19 cellular contexts compared by ENCODE assay signal in genomic region chr10:12351889-12352288, GRCh38. TPM values are rescaled to one million over a fixed set of nuclear protein-coding genes. Genes with fewer than 3 reads are reported as not detected.
DNase-seq lines count a peak whose midpoint lies in the region; ATAC-seq and TF ChIP-seq lines count a peak whose summit lies in the region.
"Had no signal": no experiment of that assay in that cellular context is flagged by ENCODE, and none has a peak within 500 bp of the region (broad histone marks: within the 10 kb centered on the region; RNA-seq: fewer than 3 reads in every experiment).

No MANE protein-coding gene starts in this region.

- H2AFZ ChIP-seq in OCI-LY7 (ENCODE audit: low read length): no peak overlapping the region
- no peak overlapping the region for H2AFZ ChIP-seq in neuronal stem cell (ENCODE audit: low read length)

- H3K18ac ChIP-seq in neuronal stem cell (ENCODE audit: low read length): no peak overlapping the region

- H2AK5ac ChIP-seq in neuronal stem cell (ENCODE audit: low read depth, low read length): no peak overlapping the region

- H3K27me3 Mint-ChIP-seq in T-helper 1 cell treated with Interleukin-12 subunit alpha and Interleukin-12 subunit beta and Interleukin-4 antibody, amounts not matched to agents 30 μg/mL and 1 μg/mL, for 36 hours (ENCODE audit: low read depth): peaks cover 58% of the 10 kb centered on the region
- H3K27me3 Mint-ChIP-seq in effector memory CD8-positive, alpha-beta T cell: no peaks in the 10 kb centered on the region

- H3K9me3 Mint-ChIP-seq in T-helper 1 cell treated with Interleukin-12 subunit alpha and Interleukin-12 subunit beta and Interleukin-4 antibody, amounts not matched to agents 30 μg/mL and 1 μg/mL, for 36 hours: no peaks in the 10 kb centered on the region
- no peaks in the 10 kb centered on the region for H3K9me3 Mint-ChIP-seq in effector memory CD8-positive, alpha-beta T cell
- H3K9me3 Mint-ChIP-seq in stimulated activated effector memory CD8-positive, alpha-beta T cell treated with anti-CD3 and anti-CD28 coated beads, Interleukin-12 subunit alpha, Interleukin-12 subunit beta, amount 100 ng/mL, for 72 hours: no peaks in the 10 kb centered on the region
- H3K9me3 Mint-ChIP-seq: activated naive CD4-positive, alpha-beta T cell treated with anti-CD3 and anti-CD28 coated beads for 36 hours had no signal

- H2BK15ac ChIP-seq in neuronal stem cell (ENCODE audit: low read length): no peak overlapping the region

- H3K14ac ChIP-seq in neuronal stem cell (ENCODE audit: low read length): no peak overlapping the region

- H3K27me3 ChIP-seq in neuronal stem cell (ENCODE audit: control insufficient read depth in 3 of 3, insufficient read depth in 3 of 3, low read depth in 1 of 3, low read length in 3 of 3): peaks cover 0 to 26% (median 18%) of the 10 kb centered on the region in 3 experiments
- H3K27me3 ChIP-seq: transverse colon had no signal

- H2BK5ac ChIP-seq in neuronal stem cell (ENCODE audit: low read length): no peak overlapping the region

- peak overlapping the region; percentile 84 for H3K4me3 ChIP-seq in OCI-LY7 (ENCODE audit: low read depth, low read length, poor library complexity, severe bottlenecking)
- H3K4me3 ChIP-seq in neuronal stem cell (ENCODE audit: low read length in 2 of 2): no peak overlapping the region

- H3K79me1 ChIP-seq in neuronal stem cell (ENCODE audit: low read depth, low read length): no peaks in the 10 kb centered on the region

- H3K27ac ChIP-seq in OCI-LY7 (ENCODE audit: low read depth, low read length, poor library complexity, severe bottlenecking): no peak overlapping the region
- no peak overlapping the region for H3K27ac ChIP-seq in neuronal stem cell (replicated peaks; ENCODE audit: low read length)
- H3K27ac ChIP-seq: epithelial cell of prostate had no signal

- in situ Hi-C loops in G401 (cut with HindIII; ENCODE audit: low sequenced_read_pairs): no loop called here

- no peak overlapping the region for H3K9ac ChIP-seq in neuronal stem cell (ENCODE audit: low read depth, low read length, poor library complexity)

- no peak overlapping the region for H3K4me3 Mint-ChIP-seq in T-helper 1 cell treated with Interleukin-12 subunit alpha and Interleukin-12 subunit beta and Interleukin-4 antibody, amounts not matched to agents 30 μg/mL and 1 μg/mL, for 36 hours
- H3K4me3 Mint-ChIP-seq in effector memory CD8-positive, alpha-beta T cell: peak overlapping the region; percentile 94 to 99
- H3K4me3 Mint-ChIP-seq in stimulated activated effector memory CD8-positive, alpha-beta T cell treated with anti-CD3 and anti-CD28 coated beads, Interleukin-12 subunit alpha, Interleukin-12 subunit beta, amount 100 ng/mL, for 72 hours: peak overlapping the region; percentile 98

- no peak overlapping the region for H2BK12ac ChIP-seq in neuronal stem cell (ENCODE audit: low read length)

- H3K79me2 ChIP-seq in OCI-LY7 (ENCODE audit: insufficient read depth, low read depth, low read length): peaks cover 52% of the 10 kb centered on the region

- H3K4me1 ChIP-seq in OCI-LY7 (ENCODE audit: insufficient read depth, low read length, poor library complexity, severe bottlenecking) (peaks cover 28% of the 10 kb centered on the region), neuronal stem cell (ENCODE audit: control insufficient read depth in 2 of 2, insufficient read depth in 1 of 2, low read depth in 1 of 2, low read length in 2 of 2) (peaks cover 3 to 5% of the 10 kb centered on the region in 2 donors)

- CTCF ChIA-PET in OCI-LY7 (lab: Charles Lee; ENCODE audit: unreplicated experiment): interaction anchor here (1.6 kb wide), 1 partner anchor 132 kb away, joined by 6 read pairs; no protein-coding TSS in a partner anchor

- no peaks in the 10 kb centered on the region for H3K9me2 ChIP-seq in OCI-LY7 (ENCODE audit: insufficient read depth, low read length)

- no peaks in the 10 kb centered on the region for H3K9me3 ChIP-seq in OCI-LY7 (ENCODE audit: low read length)
- no peaks in the 10 kb centered on the region for H3K9me3 ChIP-seq in neuronal stem cell (replicated peaks in 1 of 2; ENCODE audit: control insufficient read depth in 2 of 2, insufficient read depth in 1 of 2, low read depth in 1 of 2, low read length in 2 of 2)
- H3K9me3 ChIP-seq: transverse colon had no signal

- H3K27ac Mint-ChIP-seq in T-helper 1 cell treated with Interleukin-12 subunit alpha and Interleukin-12 subunit beta and Interleukin-4 antibody, amounts not matched to agents 30 μg/mL and 1 μg/mL, for 36 hours: peak overlapping the region; percentile 6
- H3K27ac Mint-ChIP-seq in effector memory CD8-positive, alpha-beta T cell: peak overlapping the region in 1 of 2 donors; percentile 97
- H3K27ac Mint-ChIP-seq in stimulated activated effector memory CD8-positive, alpha-beta T cell treated with anti-CD3 and anti-CD28 coated beads, Interleukin-12 subunit alpha, Interleukin-12 subunit beta, amount 100 ng/mL, for 72 hours: no peak overlapping the region
- H3K27ac Mint-ChIP-seq: activated naive CD4-positive, alpha-beta T cell treated with anti-CD3 and anti-CD28 coated beads for 36 hours had no signal

- peaks cover 15% of the 10 kb centered on the region for H4K20me1 ChIP-seq in OCI-LY7 (ENCODE audit: insufficient read depth, low read length)

- no peak for TF ChIP-seq CTCF in OCI-LY7 (conservative IDR thresholded peaks at IDR 0.05; ENCODE audit: low read length)

- TSS peak; percentile 31 for BruUV-seq in OCI-LY7 (replicated peaks; lab: Mats Ljungman, UMichigan)

- ATAC-seq in effector memory CD8-positive, alpha-beta T cell (replicated peaks): no peak
- ATAC-seq in stimulated activated effector memory CD8-positive, alpha-beta T cell treated with anti-CD3 and anti-CD28 coated beads, Interleukin-12 subunit alpha, Interleukin-12 subunit beta, amount 100 ng/mL, for 72 hours: no peak
- ATAC-seq: activated CD4-positive, CD25-positive, alpha-beta regulatory T cell treated with anti-CD3 and anti-CD28 coated beads, Interleukin-2, amount 50 U/mL, for 24 hours; left ventricle myocardium superior; Right ventricle myocardium inferior had no signal

- DNase-seq in T-helper 1 cell (no peak), OCI-LY7 (ENCODE audit: low spot score) (no peak), neuronal stem cell (ENCODE audit: low spot score) (no peak), globus pallidus (ENCODE audit: low spot score) (no peak), G401 (ENCODE audit: low spot score) (no peak)
- DNase-seq in effector memory CD8-positive, alpha-beta T cell: no peak
- DNase-seq in stimulated activated effector memory CD8-positive, alpha-beta T cell treated with anti-CD3 and anti-CD28 coated beads, Interleukin-12 subunit alpha, Interleukin-12 subunit beta, amount 100 ng/mL, for 72 hours (ENCODE audit: low spot score in 2 of 2): no peak
- DNase-seq: DMS79; NCI-H187; NCI-H345; stimulated activated CD4-positive, alpha-beta T cell treated with anti-CD3 and anti-CD28 coated beads, Interleukin-12 subunit alpha, Interleukin-12 subunit beta, amount 100 ng/mL, for 4 hours; T-helper 9 cell had no signal

- no peak overlapping the region for H3K4ac ChIP-seq in neuronal stem cell (ENCODE audit: low read length)

- H3K4me1 Mint-ChIP-seq in T-helper 1 cell treated with Interleukin-12 subunit alpha and Interleukin-12 subunit beta and Interleukin-4 antibody, amounts not matched to agents 30 μg/mL and 1 μg/mL, for 36 hours (ENCODE audit: low read depth): peaks cover 28% of the 10 kb centered on the region
- peaks cover 37 to 41% of the 10 kb centered on the region in 2 donors for H3K4me1 Mint-ChIP-seq in effector memory CD8-positive, alpha-beta T cell (ENCODE audit: low read depth in 2 of 2)
- H3K4me1 Mint-ChIP-seq in stimulated activated effector memory CD8-positive, alpha-beta T cell treated with anti-CD3 and anti-CD28 coated beads, Interleukin-12 subunit alpha, Interleukin-12 subunit beta, amount 100 ng/mL, for 72 hours: peaks cover 62% of the 10 kb centered on the region

- H4K8ac ChIP-seq in neuronal stem cell (ENCODE audit: low read depth, low read length): no peak overlapping the region

- no peak overlapping the region for H4K91ac ChIP-seq in neuronal stem cell (ENCODE audit: low read depth, low read length, poor library complexity)

- H3K4me2 ChIP-seq in OCI-LY7 (ENCODE audit: low read length): peak overlapping the region; percentile 89; the same call in 1 of the 2 replicates
- no peak overlapping the region for H3K4me2 ChIP-seq in neuronal stem cell (ENCODE audit: insufficient read depth, low read length, poor library complexity, severe bottlenecking)

- POLR2A ChIA-PET in OCI-LY7 (lab: Charles Lee): interaction anchor here (1.5 kb wide), 1 partner anchor 25 kb away, joined by 3 read pairs; no protein-coding TSS in a partner anchor

- no peak overlapping the region for H2BK120ac ChIP-seq in neuronal stem cell (ENCODE audit: low read depth, low read length)

- intact Hi-C loops in OCI-LY7 (cut with micrococcal nuclease; ENCODE audit: unreplicated experiment): no loop called here

- H3K36me3 ChIP-seq in OCI-LY7 (ENCODE audit: insufficient read depth, low read length) (0 out of 2 replicates have a peak, but pooled peaks cover 4% of the 10 kb centered on the region), neuronal stem cell (replicated peaks in 1 of 2; ENCODE audit: control insufficient read depth in 2 of 2, insufficient read depth in 2 of 2, low read length in 2 of 2) (no peaks in the 10 kb centered on the region)
- H3K36me3 ChIP-seq: transverse colon had no signal

- no CpG with 5 or more reads among the region's 2 CpGs for WGBS in neuronal stem cell (ENCODE audit: extremely low coverage in 2 of 2, insufficient read length in 2 of 2, insufficient replicate concordance in 1 of 2), 2 donors

- no peak overlapping the region for H3K23ac ChIP-seq in neuronal stem cell (ENCODE audit: low read depth, low read length, poor library complexity)

- H3K36me3 Mint-ChIP-seq in T-helper 1 cell treated with Interleukin-12 subunit alpha and Interleukin-12 subunit beta and Interleukin-4 antibody, amounts not matched to agents 30 μg/mL and 1 μg/mL, for 36 hours (ENCODE audit: low read depth): no peaks in the 10 kb centered on the region
- peaks cover 52% of the 10 kb centered on the region for H3K36me3 Mint-ChIP-seq in effector memory CD8-positive, alpha-beta T cell (ENCODE audit: insufficient read depth)
- peaks cover 23% of the 10 kb centered on the region for H3K36me3 Mint-ChIP-seq in stimulated activated effector memory CD8-positive, alpha-beta T cell treated with anti-CD3 and anti-CD28 coated beads, Interleukin-12 subunit alpha, Interleukin-12 subunit beta, amount 100 ng/mL, for 72 hours

RNA-seq across cellular contexts. Expression of gene CAMK1D, which starts 2.5 kb away (rescaled TPM):
- total RNA-seq in OCI-LY7 (2014; rRNA removed; shearing (Covaris generic)): 17.8 and 19.0 TPM in 2 replicates
- 25.6 and 28.0 TPM in 2 replicates for total RNA-seq in OCI-LY7 (2022)
- polyA plus RNA-seq in neuronal stem cell (2013, experiment 1 of 2): 6.3 TPM
- polyA plus RNA-seq in neuronal stem cell (2013, experiment 2 of 2): 7.2 TPM
- 0.10 TPM in 1 of 2 replicates, not detected in the other for total RNA-seq in G401 (2014; rRNA removed; shearing (Covaris generic))

Comparison
In these comparisons a context has a peak if more than half of its experiments do, and no peak if none do; other contexts are left out.
1. RNA of gene CAMK1D, which starts 2.5 kb away (total RNA-seq): 17.8 to 28.0 TPM in OCI-LY7; 0.10 TPM in G401; every median in the first group is over 10 times any median in the second.